ENCODE assay signal across 1 cellular context in the genomic region with DNA sequence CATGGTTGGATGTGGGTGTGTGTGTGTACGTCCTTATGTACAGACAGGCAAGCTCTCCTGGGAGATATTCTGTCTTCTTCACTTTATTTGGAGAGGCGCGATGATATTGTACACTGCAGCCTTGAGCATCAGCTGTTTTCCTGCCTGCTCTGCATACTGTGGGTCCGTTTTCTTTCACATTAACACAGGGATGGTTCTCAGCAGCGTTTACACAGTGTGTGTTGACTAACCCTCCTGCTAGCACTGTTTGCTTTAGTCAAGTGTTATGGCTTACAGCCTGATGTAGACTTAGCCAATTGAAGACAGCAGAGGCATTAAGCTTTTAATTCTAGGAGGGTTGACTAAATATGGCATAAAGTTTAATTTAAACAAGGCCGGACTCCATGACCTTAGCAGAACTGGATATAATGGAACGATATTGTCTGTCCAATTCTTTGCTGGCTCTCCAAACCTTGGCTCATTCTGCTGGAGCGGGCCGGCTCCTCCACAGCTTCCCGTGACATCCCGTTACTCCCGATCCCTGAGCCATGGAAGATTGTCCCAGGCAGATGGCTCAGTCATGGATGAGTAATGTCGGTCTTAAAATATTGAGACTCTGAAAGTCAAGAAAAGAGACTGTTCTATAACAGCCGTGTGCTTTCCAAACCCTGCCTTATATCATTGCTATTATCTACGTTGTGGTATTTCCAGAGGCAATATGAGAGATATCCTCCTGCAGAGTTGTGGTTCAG.
TF ChIP-seq lines count a peak whose summit lies in the region.

No MANE protein-coding gene starts in this region.

TF ChIP-seq in HepG2, 621 proteins besides CTCF, POLR2A, EP300 and RAD21:
- TF ChIP-seq BHLHE40 (IDR thresholded peaks at IDR 0.05; ENCODE audit: low read length) (no peak), ZNF292 (CRISPR knock-in tag; IDR thresholded peaks at IDR 0.05; ENCODE audit: borderline replicate concordance, low read depth) (peak; percentile 54; the same call in 1 of the 2 replicates), NFATC3 (CRISPR knock-in tag; IDR thresholded peaks at IDR 0.05) (no peak), ZNF839 (CRISPR knock-in tag; IDR thresholded peaks at IDR 0.05; ENCODE audit: borderline replicate concordance) (no peak), ZFP82 (CRISPR knock-in tag; IDR thresholded peaks at IDR 0.05; ENCODE audit: borderline replicate concordance) (no peak), ZNF468 (CRISPR knock-in tag; IDR thresholded peaks at IDR 0.05) (no peak), ZNF7 (CRISPR knock-in tag; IDR thresholded peaks at IDR 0.05) (peak; percentile 81), MIER3 (CRISPR knock-in tag; IDR thresholded peaks at IDR 0.05; ENCODE audit: borderline replicate concordance) (no peak), FOXP1 (IDR thresholded peaks at IDR 0.05) (no peak), FOXP1 (CRISPR knock-in tag; IDR thresholded peaks at IDR 0.05) (0 out of 2 replicates have a peak, but pooled peaks have one; percentile 23), FOXA1 (IDR thresholded peaks at IDR 0.05) (no peak), FOXA1 (CRISPR knock-in tag; IDR thresholded peaks at IDR 0.05) (peak; percentile 63), TEAD3 (CRISPR knock-in tag; optimal IDR thresholded peaks at IDR 0.05; ENCODE audit: borderline replicate concordance) (peak; percentile 36), HDAC2 (CRISPR knock-in tag; IDR thresholded peaks at IDR 0.05) (peak; percentile 30; the same call in 1 of the 2 replicates), FOXO1 (CRISPR knock-in tag; IDR thresholded peaks at IDR 0.05) (peak; percentile 49; the same call in 1 of the 2 replicates), FOXA3 (CRISPR knock-in tag; IDR thresholded peaks at IDR 0.05) (peak; percentile 57), ZFP36 (IDR thresholded peaks at IDR 0.05; ENCODE audit: borderline replicate concordance, low read depth, low read length, partially characterized antibody) (no peak)
- TF ChIP-seq, protein P1, sequence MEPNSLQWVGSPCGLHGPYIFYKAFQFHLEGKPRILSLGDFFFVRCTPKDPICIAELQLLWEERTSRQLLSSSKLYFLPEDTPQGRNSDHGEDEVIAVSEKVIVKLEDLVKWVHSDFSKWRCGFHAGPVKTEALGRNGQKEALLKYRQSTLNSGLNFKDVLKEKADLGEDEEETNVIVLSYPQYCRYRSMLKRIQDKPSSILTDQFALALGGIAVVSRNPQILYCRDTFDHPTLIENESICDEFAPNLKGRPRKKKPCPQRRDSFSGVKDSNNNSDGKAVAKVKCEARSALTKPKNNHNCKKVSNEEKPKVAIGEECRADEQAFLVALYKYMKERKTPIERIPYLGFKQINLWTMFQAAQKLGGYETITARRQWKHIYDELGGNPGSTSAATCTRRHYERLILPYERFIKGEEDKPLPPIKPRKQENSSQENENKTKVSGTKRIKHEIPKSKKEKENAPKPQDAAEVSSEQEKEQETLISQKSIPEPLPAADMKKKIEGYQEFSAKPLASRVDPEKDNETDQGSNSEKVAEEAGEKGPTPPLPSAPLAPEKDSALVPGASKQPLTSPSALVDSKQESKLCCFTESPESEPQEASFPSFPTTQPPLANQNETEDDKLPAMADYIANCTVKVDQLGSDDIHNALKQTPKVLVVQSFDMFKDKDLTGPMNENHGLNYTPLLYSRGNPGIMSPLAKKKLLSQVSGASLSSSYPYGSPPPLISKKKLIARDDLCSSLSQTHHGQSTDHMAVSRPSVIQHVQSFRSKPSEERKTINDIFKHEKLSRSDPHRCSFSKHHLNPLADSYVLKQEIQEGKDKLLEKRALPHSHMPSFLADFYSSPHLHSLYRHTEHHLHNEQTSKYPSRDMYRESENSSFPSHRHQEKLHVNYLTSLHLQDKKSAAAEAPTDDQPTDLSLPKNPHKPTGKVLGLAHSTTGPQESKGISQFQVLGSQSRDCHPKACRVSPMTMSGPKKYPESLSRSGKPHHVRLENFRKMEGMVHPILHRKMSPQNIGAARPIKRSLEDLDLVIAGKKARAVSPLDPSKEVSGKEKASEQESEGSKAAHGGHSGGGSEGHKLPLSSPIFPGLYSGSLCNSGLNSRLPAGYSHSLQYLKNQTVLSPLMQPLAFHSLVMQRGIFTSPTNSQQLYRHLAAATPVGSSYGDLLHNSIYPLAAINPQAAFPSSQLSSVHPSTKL (CRISPR knock-in tag; IDR thresholded peaks at IDR 0.05), result peak; percentile 30; the same call in 1 of the 2 replicates
- TF ChIP-seq, protein P2, sequence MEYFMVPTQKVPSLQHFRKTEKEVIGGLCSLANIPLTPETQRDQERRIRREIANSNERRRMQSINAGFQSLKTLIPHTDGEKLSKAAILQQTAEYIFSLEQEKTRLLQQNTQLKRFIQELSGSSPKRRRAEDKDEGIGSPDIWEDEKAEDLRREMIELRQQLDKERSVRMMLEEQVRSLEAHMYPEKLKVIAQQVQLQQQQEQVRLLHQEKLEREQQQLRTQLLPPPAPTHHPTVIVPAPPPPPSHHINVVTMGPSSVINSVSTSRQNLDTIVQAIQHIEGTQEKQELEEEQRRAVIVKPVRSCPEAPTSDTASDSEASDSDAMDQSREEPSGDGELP (IDR thresholded peaks at IDR 0.05; ENCODE audit: borderline replicate concordance, low read depth), result peak; percentile 85; the same call in 1 of the 2 replicates
